Comparison of ENCODE assay signal across 19 cellular contexts in genomic region chr20:19233025-19233794, GRCh38. TPM values are rescaled to one million over a fixed set of nuclear protein-coding genes. Genes with fewer than 3 reads are reported as not detected.
DNase-seq lines count a peak whose midpoint lies in the region; TF ChIP-seq lines count a peak whose summit lies in the region.
"Had no signal": no experiment of that assay in that cellular context is flagged by ENCODE, and none has a peak within 500 bp of the region (broad histone marks: within the 10 kb centered on the region; RNA-seq: fewer than 3 reads in every experiment).

No MANE protein-coding gene starts in this region.

- H3K27me3 Mint-ChIP-seq in CD14-positive monocyte (ENCODE audit: low read depth in 3 of 3) (peaks cover 0 to 5% (median 2%) of the 10 kb centered on the region in 3 donors), type B pancreatic cell (peaks cover 3% of the 10 kb centered on the region)

- H3K36me3 Mint-ChIP-seq in CD14-positive monocyte (no peaks in the 10 kb centered on the region), type B pancreatic cell (peaks cover 7% of the 10 kb centered on the region)

- intact Hi-C loops in CD14-positive monocyte (cut with micrococcal nuclease): no loop called here
- intact Hi-C loops in lower leg skin (cut with DNase I; ENCODE audit: low total_unique reads): no loop called here

- peaks cover 0 to 6% (median 0%) of the 10 kb centered on the region in 7 donors for H3K9me3 Mint-ChIP-seq in CD14-positive monocyte
- no peaks in the 10 kb centered on the region for H3K9me3 Mint-ChIP-seq in type B pancreatic cell
- H3K9me3 Mint-ChIP-seq: activated CD8-positive, alpha-beta T cell treated with anti-CD3 and anti-CD28 coated beads for 36 hours; CD4-positive, alpha-beta T cell had no signal

- TF ChIP-seq CTCF in CD14-positive monocyte (IDR thresholded peaks at IDR 0.05): no peak
- TF ChIP-seq CTCF in fibroblast of villous mesenchyme (IDR thresholded peaks at IDR 0.05; ENCODE audit: insufficient read depth, low read depth, low read length): no peak
- TF ChIP-seq CTCF in lower leg skin (IDR thresholded peaks at IDR 0.05): no peak
- no peak for TF ChIP-seq CTCF in type B pancreatic cell (conservative IDR thresholded peaks at IDR 0.05)

- no peak for TF ChIP-seq POLR2A in lower leg skin (IDR thresholded peaks at IDR 0.05)

- H3K36me3 ChIP-seq in rectal smooth muscle tissue (ENCODE audit: control insufficient read depth, insufficient read depth, low read length): no peaks in the 10 kb centered on the region

- H3K4me3 ChIP-seq in fibroblast of villous mesenchyme (ENCODE audit: low read depth, low read length) (no peak overlapping the region), rectal smooth muscle tissue (ENCODE audit: low read length) (peak overlapping the region; percentile 40), lower leg skin (ENCODE audit: low read depth, poor library complexity, severe bottlenecking) (no peak overlapping the region)

- H3K4me1 Mint-ChIP-seq in CD14-positive monocyte (peaks cover 37% of the 10 kb centered on the region), type B pancreatic cell (ENCODE audit: unreplicated experiment) (no peaks in the 10 kb centered on the region)

- H3K27me3 ChIP-seq in rectal smooth muscle tissue (ENCODE audit: control insufficient read depth, insufficient read depth, low read length): no peaks in the 10 kb centered on the region

- DNase-seq in CD14-positive monocyte (ENCODE audit: low spot score): no peak
- peak; percentile 89 for DNase-seq in OCI-M1 (lab: John Stamatoyannopoulos, UW)
- DNase-seq in fibroblast of villous mesenchyme (ENCODE audit: low read depth): peak; percentile 22
- DNase-seq in NCI-H187 treated with DMSO at 0.1 percent for 48 hours (lab: John Stamatoyannopoulos, UW): no peak
- DNase-seq in lower leg skin (ENCODE audit: low spot score in 2 of 2): no peak
- DNase-seq in type B pancreatic cell (ENCODE audit: extremely low spot score, unreplicated experiment): no peak
- DNase-seq: activated CD8-positive, alpha-beta T cell treated with anti-CD3 and anti-CD28 coated beads for 36 hours; anterior cingulate cortex; CD4-positive, alpha-beta T cell; effector CD4-positive, alpha-beta T cell; left colon; midbrain; NCI-H1436; NCI-H2171; NCI-H69; stimulated activated CD8-positive, alpha-beta memory T cell treated with anti-CD3 and anti-CD28 coated beads, Interleukin-4, amount 100 ng/mL, for 48 hours had no signal

- H3K27ac Mint-ChIP-seq in CD14-positive monocyte (peak overlapping the region in 1 of 7 donors; percentile 26), type B pancreatic cell (no peak overlapping the region)
- H3K27ac Mint-ChIP-seq: activated CD8-positive, alpha-beta T cell treated with anti-CD3 and anti-CD28 coated beads for 36 hours; CD4-positive, alpha-beta T cell had no signal

- H3K4me1 ChIP-seq in rectal smooth muscle tissue (ENCODE audit: control insufficient read depth, insufficient read depth, low read length): peaks cover 30% of the 10 kb centered on the region

- H3K27ac ChIP-seq in rectal smooth muscle tissue (ENCODE audit: low read depth, low read length): peak overlapping the region; percentile 78

- WGBS in lower leg skin, 2 donors: 41 to 64% methylated on average over 11 of the region's 11 CpGs

- peak overlapping the region; percentile 46 to 48 for H3K4me3 Mint-ChIP-seq in CD14-positive monocyte
- no peak overlapping the region for H3K4me3 Mint-ChIP-seq in type B pancreatic cell
- H3K4me3 Mint-ChIP-seq: activated CD8-positive, alpha-beta T cell treated with anti-CD3 and anti-CD28 coated beads for 36 hours; CD4-positive, alpha-beta T cell had no signal

- H3K9ac ChIP-seq in rectal smooth muscle tissue (ENCODE audit: low read length): no peak overlapping the region

RNA-seq across cellular contexts. Expression of gene SLC24A3, which starts 20.8 kb away (rescaled TPM):
- polyA plus RNA-seq in CD14-positive monocyte: under 1 TPM in 1 of 2 donors, not detected in 1; 0.08 TPM
- total RNA-seq in fibroblast of villous mesenchyme: 0.86 and 4.2 TPM in 2 replicates
- 1 to 10 TPM; 2.3 to 6.9 (median 5.4) TPM for total RNA-seq in lower leg skin
- 12.0 and 14.0 TPM in 2 replicates for total RNA-seq in type B pancreatic cell (ENCODE audit: low replicate concordance)
- total RNA-seq: activated CD8-positive, alpha-beta T cell treated with anti-CD3 and anti-CD28 coated beads for 36 hours; CD4-positive, alpha-beta T cell; G401; HepG2 had no signal
- polyA plus RNA-seq: HepG2 had no signal

Comparison
In these comparisons a context has a peak if more than half of its experiments do, and no peak if none do; other contexts are left out.
1. DNase-seq: peak in OCI-M1 (single experiment) and fibroblast of villous mesenchyme (single experiment); none in CD14-positive monocyte (single experiment), NCI-H187 treated with DMSO at 0.1 percent for 48 hours (single experiment), lower leg skin (0 of 2) and type B pancreatic cell (single experiment).